In the genomic region with DNA sequence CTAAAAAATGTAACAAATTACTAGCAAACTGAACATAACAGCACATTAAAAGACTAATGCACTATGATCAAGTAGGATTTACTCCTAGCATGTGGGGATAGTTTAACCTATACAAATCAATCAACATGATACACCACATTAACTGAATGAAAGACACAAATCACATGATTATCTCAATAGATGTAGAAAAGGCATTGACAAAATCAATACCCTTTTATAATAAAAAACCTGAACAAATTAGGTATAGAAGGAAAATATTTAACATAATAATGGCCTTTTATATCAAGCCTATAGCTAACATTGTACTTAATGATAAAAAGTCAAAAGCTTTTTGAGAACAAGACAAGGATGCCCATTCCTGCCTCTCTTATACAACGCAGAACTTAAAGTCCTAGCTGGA, we compare ENCODE assay signal across 27 cellular contexts.
"Had no signal": no experiment of that assay in that cellular context is flagged by ENCODE, and none has a peak within 500 bp of the region (broad histone marks: within the 10 kb centered on the region; RNA-seq: fewer than 3 reads in every experiment).

No MANE protein-coding gene starts in this region.

- FAIRE-seq: urothelium cell line had no signal

- ATAC-seq: stimulated activated effector memory CD8-positive, alpha-beta T cell treated with anti-CD3 and anti-CD28 coated beads, Interleukin-12 subunit alpha, Interleukin-12 subunit beta, amount 100 ng/mL, for 72 hours; stimulated activated memory B cell treated with anti-CD40 and anti-IgM and Interleukin-4, amounts not matched to agents 10 μg/mL and 1 μg/mL and 100 μg/mL, for 72 hours; stimulated activated naive B cell treated with anti-CD40 and anti-IgM and Interleukin-4, amounts not matched to agents 10 μg/mL and 1 μg/mL and 100 μg/mL, for 72 hours; stimulated activated naive CD8-positive, alpha-beta T cell treated with anti-CD3 and anti-CD28 coated beads, Interleukin-15, amount 100 ng/mL, for 72 hours; stimulated activated naive CD8-positive, alpha-beta T cell treated with anti-CD3 and anti-CD28 coated beads, Interleukin-15, Interleukin-2, amounts not matched to agents 100 U/mL and 50 U/mL, for 24 hours; upper lobe of right lung had no signal

- H3K27ac ChIP-seq: stomach, suprapubic skin, testis, thoracic aorta, thyroid gland, tibial artery, tibial nerve, transverse colon, upper lobe of left lung, upper lobe of right lung, uterus, vagina had no signal

- H3K27me3 ChIP-seq: stomach, suprapubic skin, testis, thyroid gland, tibial artery, tibial nerve, transverse colon, upper lobe of left lung, upper lobe of right lung, uterus, vagina had no signal

- H3K4me1 ChIP-seq: stomach, suprapubic skin, testis, thyroid gland, tibial artery, tibial nerve, transverse colon, upper lobe of left lung, upper lobe of right lung, uterus, vagina had no signal

- H3K36me3 ChIP-seq: stomach, suprapubic skin, thoracic aorta, thyroid gland, tibial artery, tibial nerve, transverse colon, upper lobe of left lung, upper lobe of right lung, uterus, vagina had no signal

- DNase-seq: stimulated activated CD4-positive, alpha-beta T cell treated with anti-CD3 and anti-CD28 coated beads, Interleukin-2, amount 100 ng/mL, for 48 hours; stimulated activated CD4-positive, alpha-beta T cell treated with anti-CD3 and anti-CD28 coated beads, Interleukin-4, amount 100 ng/mL, for 1 hour; stimulated activated CD4-positive, alpha-beta T cell treated with anti-CD3 and anti-CD28 coated beads, Interleukin-4, amount 100 ng/mL, for 24 hours; stimulated activated CD4-positive, alpha-beta T cell treated with anti-CD3 and anti-CD28 coated beads, Interleukin-4, amount 100 ng/mL, for 4 hours; stimulated activated CD8-positive, alpha-beta memory T cell treated with anti-CD3 and anti-CD28 coated beads, Interleukin-4, amount 100 ng/mL, for 48 hours; stimulated activated naive B cell treated with anti-CD40 and anti-IgM and Interleukin-4, amounts not matched to agents 10 μg/mL and 1 μg/mL and 100 μg/mL, for 72 hours; stimulated activated naive CD4-positive, alpha-beta T cell; stimulated activated naive CD4-positive, alpha-beta T cell treated with Interleukin-2 at 50 U/mL for 16 hours; stimulated activated naive CD8-positive, alpha-beta T cell treated with anti-CD3 and anti-CD28 coated beads, Interleukin-15, amount 100 ng/mL, for 72 hours; stimulated activated naive CD8-positive, alpha-beta T cell treated with anti-CD3 and anti-CD28 coated beads, Interleukin-15, Interleukin-2, amounts not matched to agents 100 U/mL and 50 U/mL, for 24 hours; stomach; substantia nigra; testis; thyroid gland; tibial artery; transverse colon; trophoblast cell; upper lobe of left lung; upper lobe of right lung; uterus had no signal

- H3K4me3 ChIP-seq: stomach, suprapubic skin, testis, thoracic aorta, thyroid gland, tibial artery, tibial nerve, transverse colon, upper lobe of left lung, upper lobe of right lung, uterus, vagina had no signal

- H3K9me3 ChIP-seq: testis, thyroid gland, upper lobe of right lung had no signal
